Comparison of ENCODE assay signal across 10 cellular contexts in genomic region chr7:47792521-47793121, GRCh38.
A peak's percentile ranks its signal among the peaks of the same experiment; 100 is the strongest.
DNase-seq lines count a peak whose midpoint lies in the region; ATAC-seq and TF ChIP-seq lines count a peak whose summit lies in the region.
"Had no signal": no experiment of that assay in that cellular context is flagged by ENCODE, and none has a peak within 500 bp of the region (broad histone marks: within the 10 kb centered on the region; RNA-seq: fewer than 3 reads in every experiment).

No MANE protein-coding gene starts in this region.

- ATAC-seq in activated naive CD4-positive, alpha-beta T cell treated with anti-CD3 and anti-CD28 coated beads, Interleukin-2, amount 50 U/mL, for 72 hours: no peak
- no peak for ATAC-seq in aorta (ENCODE audit: low FRiP score)

- H2AFZ ChIP-seq in MM.1S (ENCODE audit: low read length): no peak overlapping the region

- TF ChIP-seq CTCF in MM.1S (IDR thresholded peaks at IDR 0.05; ENCODE audit: low read length) (peak; percentile 42), GM13977 (IDR thresholded peaks at IDR 0.05; ENCODE audit: extremely low read depth, insufficient read depth, missing control alignments) (no peak)

- no peaks in the 10 kb centered on the region for H3K9me2 ChIP-seq in MM.1S (replicated peaks; ENCODE audit: insufficient read depth, low read length)

- no peaks in the 10 kb centered on the region for H3F3A ChIP-seq in MM.1S (ENCODE audit: insufficient read depth, low read length)

- H3K9ac ChIP-seq in MM.1S (ENCODE audit: low read length): no peak overlapping the region

- H3K27ac ChIP-seq in MM.1S (ENCODE audit: low read length) (no peak overlapping the region), aorta (ENCODE audit: low read depth in 1 of 2, low read length in 2 of 2) (no peak overlapping the region)
- H3K27ac ChIP-seq: neutrophil had no signal

- no peaks in the 10 kb centered on the region for H4K20me1 ChIP-seq in MM.1S (ENCODE audit: insufficient read depth, low read length)

- no peaks in the 10 kb centered on the region for H3K27me3 ChIP-seq in MM.1S (replicated peaks; ENCODE audit: insufficient read depth, low read length)
- no peaks in the 10 kb centered on the region for H3K27me3 ChIP-seq in aorta (ENCODE audit: control insufficient read depth in 1 of 2, insufficient read depth in 2 of 2, low read length in 1 of 2)
- H3K27me3 ChIP-seq: neutrophil had no signal

- H3K9me3 Mint-ChIP-seq in activated naive CD4-positive, alpha-beta T cell treated with anti-CD3 and anti-CD28 coated beads, Interleukin-2, amount 50 U/mL, for 72 hours: no peaks in the 10 kb centered on the region

- H3K4me3 ChIP-seq in MM.1S (ENCODE audit: low read length) (no peak overlapping the region), aorta (ENCODE audit: low read length in 2 of 2) (no peak overlapping the region)

- no peaks in the 10 kb centered on the region for H3K9me3 ChIP-seq in MM.1S (replicated peaks; ENCODE audit: insufficient read depth, low read length)
- no peaks in the 10 kb centered on the region for H3K9me3 ChIP-seq in aorta (ENCODE audit: control insufficient read depth, low read length)
- H3K9me3 ChIP-seq: neutrophil had no signal

- H3K4me2 ChIP-seq in MM.1S (ENCODE audit: low read depth, low read length): no peak overlapping the region

- H3K36me3 Mint-ChIP-seq in activated naive CD4-positive, alpha-beta T cell treated with anti-CD3 and anti-CD28 coated beads, Interleukin-2, amount 50 U/mL, for 72 hours: no peaks in the 10 kb centered on the region

- peak; percentile 55 for DNase-seq in CD1c-positive myeloid dendritic cell (ENCODE audit: extremely low spot score)
- DNase-seq in MM.1S: no peak
- DNase-seq in astrocyte of the hippocampus (ENCODE audit: low read depth, low spot score): peak; percentile 45
- DNase-seq in left kidney (ENCODE audit: low read depth, low spot score): peak; percentile 23
- no peak for DNase-seq in GM13977 (ENCODE audit: low spot score)
- DNase-seq in cortex of kidney (lab: John Stamatoyannopoulos, UW): no peak
- DNase-seq in activated naive CD4-positive, alpha-beta T cell treated with anti-CD3 and anti-CD28 coated beads, Interleukin-2, amount 50 U/mL, for 72 hours (ENCODE audit: low spot score in 2 of 2): no peak
- DNase-seq in aorta: no peak
- DNase-seq: stimulated activated naive CD4-positive, alpha-beta T cell had no signal

- H3K79me2 ChIP-seq in MM.1S (ENCODE audit: low read length): no peaks in the 10 kb centered on the region

- H3K27ac Mint-ChIP-seq in activated naive CD4-positive, alpha-beta T cell treated with anti-CD3 and anti-CD28 coated beads, Interleukin-2, amount 50 U/mL, for 72 hours: no peak overlapping the region

- peaks cover 11% of the 10 kb centered on the region for H3K4me1 ChIP-seq in MM.1S (ENCODE audit: low read length)
- peaks cover 0 to 3% of the 10 kb centered on the region in 2 donors for H3K4me1 ChIP-seq in aorta (ENCODE audit: control insufficient read depth in 1 of 2, insufficient read depth in 2 of 2, low read length in 2 of 2)

- intact Hi-C loops in aorta (cut with DNase I): no loop called here

- WGBS in aorta, 2 donors: 53 to 54% methylated on average over 3 of the region's 3 CpGs

- no peaks in the 10 kb centered on the region for H3K36me3 ChIP-seq in MM.1S (replicated peaks; ENCODE audit: insufficient read depth, low read length)
- no peaks in the 10 kb centered on the region for H3K36me3 ChIP-seq in aorta (ENCODE audit: control insufficient read depth in 1 of 2, insufficient read depth in 2 of 2, low read length in 1 of 2)
- H3K36me3 ChIP-seq: neutrophil had no signal

- in situ Hi-C loops in GM13977 (cut with MboI; ENCODE audit: low pct_unique_long_range_greater_than_20kb, low sequenced_read_pairs, unreplicated experiment): no loop called here

Comparison
In these comparisons a context has a peak if more than half of its experiments do, and no peak if none do; other contexts are left out.
1. DNase-seq: peak in CD1c-positive myeloid dendritic cell (single experiment), astrocyte of the hippocampus (single experiment) and left kidney (single experiment); none in MM.1S (single experiment), GM13977 (single experiment), cortex of kidney (single experiment), activated naive CD4-positive, alpha-beta T cell treated with anti-CD3 and anti-CD28 coated beads, Interleukin-2, amount 50 U/mL, for 72 hours (0 of 2) and aorta (0 of 2).